ENCODE assay signal across 10 cellular contexts in the genomic region with DNA sequence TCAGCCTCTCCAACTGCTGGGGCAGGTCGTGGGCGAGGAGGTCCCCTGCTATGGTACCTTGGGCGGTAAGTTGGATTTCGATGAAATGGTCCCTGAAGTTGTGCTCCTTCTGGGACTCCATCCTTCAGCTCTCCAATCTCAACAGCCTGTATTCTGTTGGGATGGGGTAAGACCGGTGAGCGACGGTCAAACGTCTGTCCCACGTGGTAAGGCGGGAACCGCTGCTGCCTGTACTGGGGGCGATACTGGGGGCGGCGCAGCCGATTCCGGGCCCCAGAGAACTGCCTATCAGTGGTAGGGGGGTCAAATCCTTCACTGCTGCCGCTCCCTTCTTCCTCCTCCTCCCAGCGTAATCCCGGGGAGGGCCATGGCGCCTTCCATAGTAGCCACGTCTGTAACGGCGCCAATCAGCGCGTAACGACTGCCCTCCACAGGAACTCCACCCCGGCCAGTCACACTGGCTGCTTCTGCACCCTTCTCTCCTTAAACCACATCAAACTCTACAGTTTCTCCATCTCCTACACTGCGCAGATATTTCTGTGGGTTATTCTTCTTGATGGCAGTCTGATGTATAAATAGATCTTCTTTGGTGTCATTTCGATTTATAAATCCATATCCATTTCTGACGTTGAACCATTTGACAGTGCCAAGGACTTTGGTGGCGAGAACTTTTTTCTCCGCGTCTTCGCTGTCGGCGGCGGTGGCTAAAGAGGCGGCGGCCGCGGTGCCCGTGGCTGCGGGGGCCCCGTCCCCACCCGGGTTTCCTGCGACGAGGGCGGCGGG. TPM values are rescaled to one million over a fixed set of nuclear protein-coding genes. Genes with fewer than 3 reads are reported as not detected.
DNase-seq lines count a peak whose midpoint lies in the region; ATAC-seq and TF ChIP-seq lines count a peak whose summit lies in the region.
"Had no signal": no experiment of that assay in that cellular context is flagged by ENCODE, and none has a peak within 500 bp of the region (broad histone marks: within the 10 kb centered on the region; RNA-seq: fewer than 3 reads in every experiment).

No MANE protein-coding gene starts in this region.

- H3K36me3 ChIP-seq in cardiac muscle cell: no peaks in the 10 kb centered on the region

- peak; percentile 10 to 23 for DNase-seq in cardiac muscle cell (ENCODE audit: low read depth in 1 of 2, low spot score in 1 of 2)
- no peak for DNase-seq in cardiac septum (ENCODE audit: low spot score)
- DNase-seq in dermis microvascular lymphatic vessel endothelial cell (ENCODE audit: low read depth in 2 of 2): peak; percentile 0 to 4
- DNase-seq in naive B cell: no peak
- no peak for DNase-seq in type B pancreatic cell (ENCODE audit: extremely low spot score, unreplicated experiment)
- DNase-seq in NOMO-1 treated with dmso at 0.1 percent for 144 hours (lab: John Stamatoyannopoulos, UW; ENCODE audit: unreplicated experiment): no peak
- no peak for DNase-seq in posterior cingulate gyrus
- DNase-seq: NCI-H748 treated with DMSO at 0.1 percent for 48 hours had no signal

- H3K27ac Mint-ChIP-seq in naive B cell: no peak overlapping the region
- no peak overlapping the region for H3K27ac Mint-ChIP-seq in type B pancreatic cell

- H3K4me3 Mint-ChIP-seq in naive B cell (peak overlapping the region in 7 of 8 donors; percentile 1 to 77 (median 42)), type B pancreatic cell (peak overlapping the region; percentile 57)

- no peak overlapping the region for H3K27ac ChIP-seq in cardiac muscle cell
- H3K27ac ChIP-seq: HL-60 had no signal

- intact Hi-C loops in cardiac septum (cut with DNase I) (no loop called here), posterior cingulate gyrus (cut with DNase I) (no loop called here)

- H3K4me1 Mint-ChIP-seq in naive B cell (peaks cover 8 to 15% (median 12%) of the 10 kb centered on the region in 3 donors), type B pancreatic cell (ENCODE audit: unreplicated experiment) (no peaks in the 10 kb centered on the region)

- no peaks in the 10 kb centered on the region for H3K4me1 ChIP-seq in cardiac muscle cell (ENCODE audit: low read depth)

- H3K36me3 Mint-ChIP-seq in naive B cell: peaks cover 0 to 4% of the 10 kb centered on the region in 2 donors
- no peaks in the 10 kb centered on the region for H3K36me3 Mint-ChIP-seq in type B pancreatic cell

- ATAC-seq in naive B cell (ENCODE audit: low read depth in 2 of 2): no peak
- no peak for ATAC-seq in HG03135 (IDR thresholded peaks at IDR 0.05; ENCODE audit: unreplicated experiment)

- TF ChIP-seq CTCF in cardiac muscle cell (IDR thresholded peaks at IDR 0.05; ENCODE audit: low read depth, low read length) (no peak), type B pancreatic cell (conservative IDR thresholded peaks at IDR 0.05) (no peak)

- H3K9me3 Mint-ChIP-seq in naive B cell: peaks cover 0 to 23% (median 3%) of the 10 kb centered on the region in 7 donors
- peaks cover 6% of the 10 kb centered on the region for H3K9me3 Mint-ChIP-seq in type B pancreatic cell

- peaks cover 55 to 71% (median 56%) of the 10 kb centered on the region in 3 donors for H3K27me3 Mint-ChIP-seq in naive B cell
- peaks cover 80% of the 10 kb centered on the region for H3K27me3 Mint-ChIP-seq in type B pancreatic cell

- H3K9me3 ChIP-seq in cardiac muscle cell (ENCODE audit: low read depth): no peaks in the 10 kb centered on the region

- H3K27me3 ChIP-seq in cardiac muscle cell: peaks cover 51% of the 10 kb centered on the region

- peak overlapping the region; percentile 29 for H3K4me3 ChIP-seq in cardiac muscle cell

RNA-seq across cellular contexts. Expression of gene AHSP, which starts 41.1 kb away (rescaled TPM):
- total RNA-seq in cardiac muscle cell: not detected in 2 replicates
- not detected in 2 replicates for polyA plus RNA-seq in cardiac muscle cell
- total RNA-seq in cardiac septum: 1.7 TPM
- total RNA-seq in dermis microvascular lymphatic vessel endothelial cell: not detected in 2 replicates
- polyA plus RNA-seq in naive B cell (ENCODE audit: low read depth in 6 of 6): not detected
- total RNA-seq in type B pancreatic cell (ENCODE audit: low replicate concordance): not detected in 2 replicates

Comparison
In these comparisons a context has a peak if more than half of its experiments do, and no peak if none do; other contexts are left out.
1. DNase-seq: peak in cardiac muscle cell (2 of 2) and dermis microvascular lymphatic vessel endothelial cell (2 of 2); none in cardiac septum (single experiment), naive B cell (single experiment), type B pancreatic cell (single experiment), NOMO-1 treated with dmso at 0.1 percent for 144 hours (single experiment) and posterior cingulate gyrus (0 of 10).